Comparison of ENCODE assay signal across 8 cellular contexts in the genomic region with DNA sequence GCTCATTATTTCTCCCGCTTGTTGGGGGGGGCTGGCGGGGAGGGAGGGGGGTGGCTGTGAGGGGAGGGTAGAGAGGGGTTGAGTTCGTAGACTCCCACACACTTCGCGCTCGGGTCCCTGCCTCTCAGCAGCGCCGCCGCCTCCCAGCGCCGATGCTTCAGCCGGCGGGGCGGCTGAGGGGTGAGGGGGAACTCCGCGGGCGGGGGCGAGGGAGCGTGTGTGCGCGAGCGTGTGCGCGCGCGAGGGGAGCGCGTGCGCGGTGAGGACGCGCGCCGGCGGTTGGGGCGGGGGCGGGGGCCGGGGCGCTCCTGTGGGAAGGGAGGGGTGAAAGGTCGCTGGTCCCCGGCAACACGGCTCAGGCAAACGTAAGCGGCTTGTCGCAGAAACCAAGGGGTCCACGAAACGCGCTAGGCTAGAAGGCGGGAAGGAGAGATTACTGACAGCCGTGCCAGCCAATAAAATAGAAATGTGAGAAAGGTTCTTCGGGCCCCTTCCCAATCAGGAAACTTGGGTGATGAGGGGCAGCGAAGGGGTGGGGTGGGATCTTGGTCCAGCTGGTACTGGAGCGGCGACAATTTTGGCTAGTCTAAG. TPM values are rescaled to one million over a fixed set of nuclear protein-coding genes. Genes with fewer than 3 reads are reported as not detected.
DNase-seq lines count a peak whose midpoint lies in the region; ATAC-seq, FAIRE-seq and TF ChIP-seq lines count a peak whose summit lies in the region.

No MANE protein-coding gene starts in this region.

- H3K4me2 ChIP-seq in keratinocyte (ENCODE audit: control insufficient read depth, extremely low read depth, insufficient read depth, low read depth, low read length): peak overlapping the region; percentile 16

- H3K27ac ChIP-seq in Peyer's patch (peak overlapping the region; percentile 68 to 88 (median 74)), keratinocyte (ENCODE audit: control insufficient read depth, insufficient read depth, low read length) (no peak overlapping the region), skeletal muscle tissue (ENCODE audit: low read depth, low read length) (peak overlapping the region; percentile 28)

- H2AFZ ChIP-seq in keratinocyte (ENCODE audit: control insufficient read depth, low read length): no peak overlapping the region

- H3K9me1 ChIP-seq in keratinocyte (ENCODE audit: control insufficient read depth, extremely low read depth, insufficient read depth, low read length): no peaks in the 10 kb centered on the region

- peak overlapping the region; percentile 33 to 64 (median 52) for H3K4me3 ChIP-seq in Peyer's patch
- peak overlapping the region; percentile 69 for H3K4me3 ChIP-seq in choroid plexus epithelial cell (ENCODE audit: low read depth, low read length)
- no peak overlapping the region for H3K4me3 ChIP-seq in keratinocyte (ENCODE audit: control insufficient read depth in 2 of 3, extremely low read depth in 1 of 3, insufficient read depth in 2 of 3, low read depth in 1 of 3, low read length in 3 of 3)
- H3K4me3 ChIP-seq in skeletal muscle tissue (ENCODE audit: low read length in 3 of 3): peak overlapping the region; percentile 69 to 76 (median 71)

- peak; percentile 89 for DNase-seq in D341Med (ENCODE audit: low spot score)
- DNase-seq in HT1080 (ENCODE audit: low read depth): peak; percentile 10
- peak; percentile 16 to 76 (median 66) for DNase-seq in Peyer's patch
- peak; percentile 73 for DNase-seq in choroid plexus epithelial cell (ENCODE audit: low read depth)
- no peak for DNase-seq in keratinocyte (ENCODE audit: low read depth, low spot score)
- no peak for DNase-seq in UCSD-AML1 (lab: John Stamatoyannopoulos, UW; ENCODE audit: unreplicated experiment)

- H4K20me1 ChIP-seq in keratinocyte (ENCODE audit: control insufficient read depth, extremely low read depth, insufficient read depth, low read length): no peaks in the 10 kb centered on the region

- H3K9ac ChIP-seq in keratinocyte (ENCODE audit: control insufficient read depth, extremely low read depth, insufficient read depth, low read length) (no peak overlapping the region), skeletal muscle tissue (ENCODE audit: low read depth in 1 of 3, low read length in 3 of 3) (peak overlapping the region; percentile 39 to 73 (median 73))

- dilution Hi-C loops in keratinocyte (cut with MboI; ENCODE audit: extremely low pct_ligation_motif_present, low sequenced_read_pairs): no loop called here

- no peak for FAIRE-seq in keratinocyte (lab: Jason Lieb, UNC)

- no peak for TF ChIP-seq CTCF in Peyer's patch (IDR thresholded peaks at IDR 0.05)
- no peak for TF ChIP-seq CTCF in choroid plexus epithelial cell (conservative IDR thresholded peaks at IDR 0.05; ENCODE audit: low read depth, low read length)
- no peak for TF ChIP-seq CTCF in keratinocyte (optimal IDR thresholded peaks at IDR 0.05 in 1 of 3, IDR thresholded peaks at IDR 0.05 in 1 of 3, conservative IDR thresholded peaks at IDR 0.05 in 1 of 3; ENCODE audit: extremely low read depth in 1 of 3, insufficient read depth in 2 of 3, low read length in 3 of 3)

- H3K9me3 ChIP-seq in Peyer's patch: no peaks in the 10 kb centered on the region
- H3K9me3 ChIP-seq in keratinocyte (ENCODE audit: control insufficient read depth, low read depth, low read length): no peaks in the 10 kb centered on the region
- H3K9me3 ChIP-seq in skeletal muscle tissue (ENCODE audit: control insufficient read depth in 3 of 3, low read length in 3 of 3): no peaks in the 10 kb centered on the region

- no peak for TF ChIP-seq POLR2A in Peyer's patch (IDR thresholded peaks at IDR 0.05)

- no peaks in the 10 kb centered on the region for H3K79me2 ChIP-seq in keratinocyte (ENCODE audit: control insufficient read depth, insufficient read depth, low read length)

- no peaks in the 10 kb centered on the region for H3K27me3 ChIP-seq in Peyer's patch
- peaks cover 29% of the 10 kb centered on the region for H3K27me3 ChIP-seq in keratinocyte (ENCODE audit: control insufficient read depth, extremely low read depth, insufficient read depth, low read length)
- peaks cover 2 to 11% (median 9%) of the 10 kb centered on the region in 3 donors for H3K27me3 ChIP-seq in skeletal muscle tissue (ENCODE audit: control insufficient read depth in 3 of 3, insufficient read depth in 3 of 3, low read length in 3 of 3)

- H3K36me3 ChIP-seq in Peyer's patch (no peaks in the 10 kb centered on the region), keratinocyte (ENCODE audit: control insufficient read depth in 2 of 2, extremely low read depth in 1 of 2, insufficient read depth in 2 of 2, low read length in 2 of 2) (no peaks in the 10 kb centered on the region), skeletal muscle tissue (ENCODE audit: control insufficient read depth in 3 of 3, insufficient read depth in 3 of 3, low read length in 3 of 3) (no peaks in the 10 kb centered on the region)

- ATAC-seq in GM21529 (IDR thresholded peaks at IDR 0.05; ENCODE audit: unreplicated experiment): no peak

- H3K4me1 ChIP-seq in Peyer's patch (no peaks in the 10 kb centered on the region), keratinocyte (ENCODE audit: control insufficient read depth, extremely low read depth, insufficient read depth, low read length) (no peaks in the 10 kb centered on the region), skeletal muscle tissue (ENCODE audit: control insufficient read depth in 3 of 3, insufficient read depth in 3 of 3, low read length in 3 of 3) (peaks cover 0 to 6% (median 0%) of the 10 kb centered on the region in 3 donors)

RNA-seq across cellular contexts. Expression of gene NOVA1, which starts 0.3 kb away (rescaled TPM):
- total RNA-seq in HT1080 (2014; rRNA removed; shearing (Covaris generic)): not detected in 2 replicates
- polyA plus RNA-seq in HT1080 (2015; cell fraction: cytosol; rRNA removed): not detected in 2 replicates
- polyA plus RNA-seq in HT1080 (2015; cell fraction: nucleus; rRNA removed): not detected in 2 replicates
- 10 to 100 TPM in 1 of 4 donors, 1 to 10 TPM in 3; 2.6 to 39.6 (median 5.8) TPM for total RNA-seq in Peyer's patch
- not detected in 3 replicates for polyA plus RNA-seq in keratinocyte
- polyA plus RNA-seq in keratinocyte (2011; ENCODE audit: low read depth): not detected
- not detected in 2 replicates for polyA plus RNA-seq in keratinocyte (2011; cell fraction: cytosol; rRNA removed)
- polyA plus RNA-seq in keratinocyte (2011; cell fraction: nucleus; rRNA removed): not detected in 2 replicates
- polyA plus RNA-seq in keratinocyte (2012; ENCODE audit: low replicate concordance): not detected in 2 replicates
- polyA minus RNA-seq in keratinocyte: not detected in 3 replicates
- polyA minus RNA-seq in keratinocyte (2011; cell fraction: cytosol; rRNA and poly(A)+ RNA removed): not detected
- polyA minus RNA-seq in keratinocyte (2011; cell fraction: nucleus; rRNA and poly(A)+ RNA removed): not detected in 2 replicates
- 12.5 TPM for total RNA-seq in skeletal muscle tissue

Comparison
In these comparisons a context has a peak if more than half of its experiments do, and no peak if none do; other contexts are left out.
1. DNase-seq: peak in D341Med (single experiment), HT1080 (single experiment), Peyer's patch (3 of 3) and choroid plexus epithelial cell (single experiment); none in keratinocyte (single experiment) and UCSD-AML1 (single experiment).
2. H3K4me3 ChIP-seq: peak in Peyer's patch (4 of 4), choroid plexus epithelial cell (single experiment) and skeletal muscle tissue (3 of 3); none in keratinocyte (0 of 3).